In the genomic region with DNA sequence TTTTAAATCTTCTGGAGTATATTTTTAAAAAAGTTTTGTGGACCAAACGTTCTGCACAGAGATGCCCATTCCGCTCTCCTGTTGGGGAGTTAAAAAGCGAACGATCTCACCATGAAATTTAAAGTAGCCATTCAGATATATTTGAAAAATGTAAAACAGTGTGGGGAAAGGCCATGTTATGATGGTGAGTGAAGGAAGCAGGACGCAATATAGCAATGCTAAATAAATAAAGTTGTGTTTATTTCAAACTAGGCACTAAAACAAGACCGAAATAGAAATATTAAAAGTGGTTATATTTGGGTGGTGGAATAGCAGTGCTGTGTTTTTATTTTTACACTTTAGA, we compare ENCODE assay signal across 8 cellular contexts. TPM values are rescaled to one million over a fixed set of nuclear protein-coding genes. Genes with fewer than 3 reads are reported as not detected.
DNase-seq lines count a peak whose midpoint lies in the region; ATAC-seq and FAIRE-seq lines count a peak whose summit lies in the region.

No MANE protein-coding gene starts in this region.

- no peak overlapping the region for H3K14ac ChIP-seq in mesenchymal stem cell (ENCODE audit: low read length in 2 of 2)

- H3K4ac ChIP-seq in mesenchymal stem cell (ENCODE audit: low read depth in 1 of 2, low read length in 2 of 2): no peak overlapping the region

- H2BK12ac ChIP-seq in mesenchymal stem cell (ENCODE audit: low read length in 2 of 2): no peak overlapping the region

- no peak overlapping the region for H4K91ac ChIP-seq in mesenchymal stem cell (ENCODE audit: low read length)

- H2AFZ ChIP-seq in mesenchymal stem cell (ENCODE audit: low read depth, low read length): no peak overlapping the region

- H3K9ac ChIP-seq in mesenchymal stem cell (ENCODE audit: low read length): peak overlapping the region; percentile 92

- H3K4me1 ChIP-seq in mesenchymal stem cell (ENCODE audit: control insufficient read depth, insufficient read depth, low read depth, low read length): peaks cover 9% of the 10 kb centered on the region

- peaks cover 2% of the 10 kb centered on the region for H3K36me3 Mint-ChIP-seq in activated naive CD8-positive, alpha-beta T cell treated with anti-CD3 and anti-CD28 coated beads, Interleukin-2, amount 50 U/mL, for 24 hours (ENCODE audit: low read depth)

- H2AK5ac ChIP-seq in mesenchymal stem cell (ENCODE audit: low read length, severe bottlenecking): no peak overlapping the region

- peaks cover 6% of the 10 kb centered on the region for H3K9me3 Mint-ChIP-seq in activated naive CD8-positive, alpha-beta T cell treated with anti-CD3 and anti-CD28 coated beads, Interleukin-2, amount 50 U/mL, for 24 hours

- H2BK120ac ChIP-seq in mesenchymal stem cell (ENCODE audit: low read depth, low read length): no peak overlapping the region

- no peaks in the 10 kb centered on the region for H3K9me3 ChIP-seq in mesenchymal stem cell (ENCODE audit: control insufficient read depth, low read length)

- ATAC-seq in HG02885 (IDR thresholded peaks at IDR 0.05; ENCODE audit: poor library complexity, unreplicated experiment) (peak; percentile 11), left colon (no peak)
- no peak for ATAC-seq in activated naive CD8-positive, alpha-beta T cell treated with anti-CD3 and anti-CD28 coated beads, Interleukin-2, amount 50 U/mL, for 24 hours

- peak overlapping the region; percentile 83 for H3K4me3 Mint-ChIP-seq in activated naive CD8-positive, alpha-beta T cell treated with anti-CD3 and anti-CD28 coated beads, Interleukin-2, amount 50 U/mL, for 24 hours

- H3K36me3 ChIP-seq in mesenchymal stem cell (ENCODE audit: control insufficient read depth in 1 of 2, insufficient read depth in 2 of 2, low read depth in 1 of 2, low read length in 2 of 2): no peaks in the 10 kb centered on the region

- H4K8ac ChIP-seq in mesenchymal stem cell (ENCODE audit: low read length): no peak overlapping the region

- WGBS in mesenchymal stem cell: 11% methylated on average over 5 of the region's 6 CpGs

- no peak for DNase-seq in activated naive CD8-positive, alpha-beta T cell treated with anti-CD3 and anti-CD28 coated beads, Interleukin-2, amount 50 U/mL, for 24 hours
- DNase-seq in mesenchymal stem cell (no peak), urothelium cell line (ENCODE audit: low spot score) (no peak), left colon (no peak), HTR-8/SVneo (ENCODE audit: insufficient read length, low spot score) (no peak), EL (no peak)

- H3K18ac ChIP-seq in mesenchymal stem cell (ENCODE audit: low read depth in 1 of 2, low read length in 2 of 2): no peak overlapping the region

- peaks cover 12% of the 10 kb centered on the region for H3K4me1 Mint-ChIP-seq in activated naive CD8-positive, alpha-beta T cell treated with anti-CD3 and anti-CD28 coated beads, Interleukin-2, amount 50 U/mL, for 24 hours

- no peaks in the 10 kb centered on the region for H3K27me3 ChIP-seq in mesenchymal stem cell (ENCODE audit: control insufficient read depth in 1 of 2, insufficient read depth in 1 of 2, low read length in 2 of 2)

- no peak overlapping the region for H3K27ac ChIP-seq in mesenchymal stem cell (ENCODE audit: low read length, poor library complexity, severe bottlenecking)

- H3K4me2 ChIP-seq in mesenchymal stem cell (ENCODE audit: low read length, poor library complexity, severe bottlenecking): peak overlapping the region; percentile 86

- peak overlapping the region; percentile 83 for H3K27ac Mint-ChIP-seq in activated naive CD8-positive, alpha-beta T cell treated with anti-CD3 and anti-CD28 coated beads, Interleukin-2, amount 50 U/mL, for 24 hours

- no peak overlapping the region for H2BK15ac ChIP-seq in mesenchymal stem cell (ENCODE audit: low read depth, poor library complexity, severe bottlenecking)

- no peak overlapping the region for H3K23ac ChIP-seq in mesenchymal stem cell (ENCODE audit: low read length in 2 of 2)

- H3K79me1 ChIP-seq in mesenchymal stem cell (replicated peaks; ENCODE audit: low read length, poor library complexity, severe bottlenecking): no peaks in the 10 kb centered on the region

- H2BK5ac ChIP-seq in mesenchymal stem cell (ENCODE audit: low read depth, low read length, poor library complexity, severe bottlenecking): no peak overlapping the region

- FAIRE-seq in urothelium cell line (lab: Jason Lieb, UNC) (no peak), HTR-8/SVneo (lab: Jason Lieb, UNC) (no peak)

- H3K4me3 ChIP-seq in GM08714 (ENCODE audit: low read length): peak overlapping the region; percentile 58
- H3K4me3 ChIP-seq in mesenchymal stem cell (ENCODE audit: insufficient read depth in 1 of 2, low read depth in 1 of 2, low read length in 2 of 2): peak overlapping the region; percentile 56 to 81

- intact Hi-C loops in left colon (cut with DNase I, micrococcal nuclease): no loop called here

- H3K27me3 Mint-ChIP-seq in activated naive CD8-positive, alpha-beta T cell treated with anti-CD3 and anti-CD28 coated beads, Interleukin-2, amount 50 U/mL, for 24 hours: no peaks in the 10 kb centered on the region

RNA-seq across cellular contexts. Expression of gene CCDC13, which starts 0.3 kb away (rescaled TPM):
- 0.73 TPM for polyA plus RNA-seq in mesenchymal stem cell (2013, experiment 1 of 2)
- polyA plus RNA-seq in mesenchymal stem cell (2013, experiment 2 of 2): 0.51 TPM
- total RNA-seq in left colon: 1 to 10 TPM; 2.0 to 2.3 TPM

RNA-seq across cellular contexts. Expression of gene HIGD1A, which starts 30.9 kb away (rescaled TPM):
- 127 TPM for polyA plus RNA-seq in mesenchymal stem cell (2013, experiment 1 of 2)
- polyA plus RNA-seq in mesenchymal stem cell (2013, experiment 2 of 2): 138 TPM
- total RNA-seq in left colon: 100 to 1,000 TPM; 376 to 377 TPM

RNA-seq across cellular contexts. Expression of gene ACKR2, which starts 35.9 kb away (rescaled TPM):
- polyA plus RNA-seq in mesenchymal stem cell (2013, experiment 1 of 2): 0.03 TPM
- polyA plus RNA-seq in mesenchymal stem cell (2013, experiment 2 of 2): 0.04 TPM
- total RNA-seq in left colon: 1 to 10 TPM; 4.9 to 6.3 TPM
